31 cellular contexts compared by ENCODE assay signal in the genomic region with DNA sequence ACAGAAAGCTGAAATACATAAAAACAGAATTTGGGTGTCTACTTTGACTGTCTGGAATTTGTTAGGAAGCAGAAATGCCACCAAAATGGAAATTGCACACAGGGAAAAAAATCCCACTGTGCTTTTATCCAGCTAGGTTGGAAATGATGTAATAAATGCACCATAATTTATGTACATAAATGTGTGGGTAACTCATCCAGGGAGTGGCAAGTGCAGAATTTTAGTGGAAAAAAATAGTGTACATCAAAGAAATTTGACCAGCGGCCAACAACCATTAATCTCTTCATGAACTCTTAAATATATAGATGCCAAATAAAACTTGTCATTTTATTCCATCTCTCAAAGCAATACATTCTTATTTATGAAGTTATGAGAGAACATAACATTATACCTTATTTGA.
"Had no signal": no experiment of that assay in that cellular context is flagged by ENCODE, and none has a peak within 500 bp of the region (broad histone marks: within the 10 kb centered on the region; RNA-seq: fewer than 3 reads in every experiment).

No MANE protein-coding gene starts in this region.

- H3K36me3 ChIP-seq: breast epithelium, cardiac muscle cell, colonic mucosa, gastrocnemius medialis, heart left ventricle, WERI-Rb-1 had no signal

- H3K4me1 ChIP-seq: adrenal gland, breast epithelium, colonic mucosa, foreskin keratinocyte, gastrocnemius medialis, heart left ventricle had no signal

- H3K9me3 ChIP-seq: adrenal gland, breast epithelium, colonic mucosa, gastrocnemius medialis, heart left ventricle had no signal

- H3K27ac ChIP-seq: adrenal gland, breast epithelium, cardiac muscle cell, colonic mucosa, foreskin keratinocyte, gastrocnemius medialis, heart left ventricle, WERI-Rb-1 had no signal

- DNase-seq: activated B cell treated with CpG ODN at 0.5 μM for 24 hours; activated CD4-positive, alpha-beta memory T cell treated with anti-CD3 and anti-CD28 coated beads for 36 hours; activated CD4-positive, alpha-beta T cell treated with anti-CD3 and anti-CD28 coated beads for 48 hours; activated CD8-positive, alpha-beta memory T cell treated with anti-CD3 and anti-CD28 coated beads, Interleukin-2, amount 10 ng/mL, durations not matched to agents 7 days and 5 days; activated CD8-positive, alpha-beta memory T cell treated with anti-CD3 and anti-CD28 coated beads, Interleukin-2, amount 50 U/mL, for 4 hours; activated CD8-positive, alpha-beta T cell treated with anti-CD3 and anti-CD28 coated beads, Interleukin-2, amount 10 ng/mL, durations not matched to agents 7 days and 5 days; activated effector memory CD4-positive, alpha-beta T cell treated with anti-CD3 and anti-CD28 coated beads, Interleukin-2, amount 50 U/mL, for 16 hours; activated naive CD4-positive, alpha-beta T cell treated with anti-CD3 and anti-CD28 coated beads for 36 hours; activated naive CD8-positive, alpha-beta T cell treated with anti-CD3 and anti-CD28 coated beads for 36 hours; activated naive CD8-positive, alpha-beta T cell treated with anti-CD3 and anti-CD28 coated beads, Interleukin-2, amount 50 U/mL, for 24 hours; activated T-cell treated with anti-CD3 and anti-CD28 coated beads, Interleukin-2, amount 50 U/mL, for 1 hour; activated T-cell treated with anti-CD3 and anti-CD28 coated beads, Interleukin-2, amount 50 U/mL, for 48 hours; adrenal gland; amygdala; aorta; central memory CD4-positive, alpha-beta T cell; cerebellar nuclear complex; colonic mucosa; effector memory CD4-positive, alpha-beta T cell; endodermal cell; foreskin keratinocyte; gastrocnemius medialis; glutamatergic neuron; heart left ventricle; hypothalamus; T1000; WERI-Rb-1 had no signal

- H3K27me3 ChIP-seq: adrenal gland, breast epithelium, cardiac muscle cell, foreskin keratinocyte, gastrocnemius medialis had no signal

- H3K4me3 ChIP-seq: adrenal gland, breast epithelium, cardiac muscle cell, colonic mucosa, gastrocnemius medialis, heart left ventricle had no signal

- ATAC-seq: activated CD4-positive, CD25-positive, alpha-beta regulatory T cell treated with anti-CD3 and anti-CD28 coated beads, Interleukin-2, amount 50 U/mL, for 24 hours; activated CD8-positive, alpha-beta memory T cell treated with anti-CD3 and anti-CD28 coated beads, Interleukin-2, amount 10 ng/mL, durations not matched to agents 7 days and 5 days; activated CD8-positive, alpha-beta T cell treated with anti-CD3 and anti-CD28 coated beads, Interleukin-2, amount 10 ng/mL, durations not matched to agents 7 days and 5 days; activated naive CD8-positive, alpha-beta T cell treated with anti-CD3 and anti-CD28 coated beads, Interleukin-2, amount 50 U/mL, for 24 hours; esophagus mucosa; foreskin keratinocyte; gastrocnemius medialis; heart left ventricle had no signal
